In the genomic region with DNA sequence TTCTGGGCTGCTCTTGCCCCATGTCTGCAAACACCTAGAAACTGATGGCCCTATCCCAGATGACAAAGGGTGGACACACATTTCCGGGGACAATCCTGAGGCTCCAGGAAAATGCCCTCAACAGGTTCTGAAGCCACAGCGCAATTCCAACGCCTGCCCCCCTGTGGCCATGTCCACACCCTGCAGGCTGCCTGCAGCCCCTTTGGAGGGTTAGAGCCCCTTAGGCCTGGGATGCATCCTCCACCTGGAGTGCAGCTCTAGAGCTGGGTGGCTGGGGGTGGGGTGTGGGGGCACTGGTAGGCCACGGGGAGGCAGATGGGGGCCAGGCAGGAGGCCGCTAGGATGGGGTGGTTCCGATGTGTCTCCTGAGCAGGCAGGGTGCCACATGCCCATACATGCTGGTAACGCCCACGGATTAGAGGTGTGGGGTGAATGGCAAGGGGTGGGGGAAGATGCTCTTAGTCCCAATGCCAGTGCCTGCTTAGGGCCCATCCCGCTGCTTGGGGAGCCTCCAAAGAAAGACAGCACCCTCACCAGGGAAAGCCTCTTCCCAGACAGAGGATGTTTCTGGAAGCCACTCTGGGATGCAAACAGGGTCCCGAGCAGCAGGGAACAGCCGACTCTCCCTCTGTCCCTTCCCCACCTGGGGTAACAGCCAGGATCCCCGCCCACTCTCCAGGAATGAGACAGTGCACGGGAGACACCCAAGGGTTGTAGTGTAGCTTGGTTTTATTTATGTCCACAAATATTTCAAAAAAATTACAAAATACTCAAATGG, we compare ENCODE assay signal across 8 cellular contexts. TPM values are rescaled to one million over a fixed set of nuclear protein-coding genes. Genes with fewer than 3 reads are reported as not detected.
DNase-seq lines count a peak whose midpoint lies in the region; TF ChIP-seq lines count a peak whose summit lies in the region.
"Had no signal": no experiment of that assay in that cellular context is flagged by ENCODE, and none has a peak within 500 bp of the region (broad histone marks: within the 10 kb centered on the region; RNA-seq: fewer than 3 reads in every experiment).

No MANE protein-coding gene starts in this region.

- no peaks in the 10 kb centered on the region for H4K20me1 ChIP-seq in OCI-LY1 (ENCODE audit: insufficient read depth, low read length)

- no peaks in the 10 kb centered on the region for H3K4me1 ChIP-seq in OCI-LY1 (ENCODE audit: insufficient read depth, low read length, severe bottlenecking)

- no peak overlapping the region for H3K27ac ChIP-seq in OCI-LY1 (ENCODE audit: low read depth, low read length, poor library complexity, severe bottlenecking)

- H3K9me3 ChIP-seq in OCI-LY1 (ENCODE audit: low read length), result no peaks in the 10 kb centered on the region

- H3K4me2 ChIP-seq in OCI-LY1 (ENCODE audit: low read length), result no peak overlapping the region

- H3K9ac ChIP-seq in OCI-LY1 (ENCODE audit: low read length), result no peak overlapping the region

- H3K27me3 ChIP-seq in OCI-LY1 (ENCODE audit: insufficient read depth, low read length), result no peaks in the 10 kb centered on the region

- H3F3A ChIP-seq in OCI-LY1 (ENCODE audit: insufficient read depth, low read length), result peaks cover 8% of the 10 kb centered on the region; the same call in 1 of the 2 replicates

- H3K4me1 Mint-ChIP-seq in immature natural killer cell, result peaks cover 0 to 2% of the 10 kb centered on the region in 2 donors

- H2AFZ ChIP-seq in OCI-LY1 (ENCODE audit: low read length), result no peak overlapping the region

- H3K27me3 Mint-ChIP-seq in immature natural killer cell (ENCODE audit: low read depth in 3 of 3), result peaks cover 2 to 5% (median 3%) of the 10 kb centered on the region in 3 donors

- H3K36me3 ChIP-seq in OCI-LY1 (ENCODE audit: insufficient read depth, low read length), result peaks cover 47% of the 10 kb centered on the region

- peaks cover 3 to 10% (median 6%) of the 10 kb centered on the region in 3 donors for H3K36me3 Mint-ChIP-seq in immature natural killer cell

- TF ChIP-seq CTCF in GM12873 (IDR thresholded peaks at IDR 0.05; ENCODE audit: insufficient read depth, low read depth, low read length, missing control alignments) (peak; percentile 76), OCI-LY1 (IDR thresholded peaks at IDR 0.05; ENCODE audit: low read length) (peak; percentile 89), epithelial cell of proximal tubule (conservative IDR thresholded peaks at IDR 0.05; ENCODE audit: low read depth, low read length) (peak; percentile 61)

- no peak overlapping the region for H3K27ac Mint-ChIP-seq in immature natural killer cell

- H3K4me3 ChIP-seq in OCI-LY1 (ENCODE audit: low read depth, low read length, poor library complexity, severe bottlenecking), result no peak overlapping the region
- no peak overlapping the region for H3K4me3 ChIP-seq in epithelial cell of proximal tubule (ENCODE audit: low read depth, low read length)

- no peaks in the 10 kb centered on the region for H3K9me3 Mint-ChIP-seq in immature natural killer cell
- H3K9me3 Mint-ChIP-seq: T-cell had no signal

- DNase-seq in epithelial cell of proximal tubule (ENCODE audit: low read depth) (no peak), retina (peak; percentile 38), immature natural killer cell (no peak), NCI-H1092 treated with DMSO at 0.1 percent for 48 hours (lab: John Stamatoyannopoulos, UW) (no peak), NCI-H446 (lab: John Stamatoyannopoulos, UW) (no peak)

- no peaks in the 10 kb centered on the region for H3K79me2 ChIP-seq in OCI-LY1 (ENCODE audit: insufficient read depth, low read length)

- H3K9me2 ChIP-seq in OCI-LY1 (ENCODE audit: low read depth, low read length), result no peaks in the 10 kb centered on the region

- no peak overlapping the region for H3K4me3 Mint-ChIP-seq in immature natural killer cell
- H3K4me3 Mint-ChIP-seq: T-cell had no signal

RNA-seq across cellular contexts. Expression of a gene that starts 34.0 kb away (rescaled TPM):
- total RNA-seq in epithelial cell of proximal tubule, result 0.22 and 0.63 TPM in 2 replicates
- polyA plus RNA-seq in immature natural killer cell, result under 1 TPM in 2 of 3 donors, not detected in 1; 0.16 to 0.39 TPM
